Comparison of ENCODE assay signal across 8 cellular contexts in the genomic region with DNA sequence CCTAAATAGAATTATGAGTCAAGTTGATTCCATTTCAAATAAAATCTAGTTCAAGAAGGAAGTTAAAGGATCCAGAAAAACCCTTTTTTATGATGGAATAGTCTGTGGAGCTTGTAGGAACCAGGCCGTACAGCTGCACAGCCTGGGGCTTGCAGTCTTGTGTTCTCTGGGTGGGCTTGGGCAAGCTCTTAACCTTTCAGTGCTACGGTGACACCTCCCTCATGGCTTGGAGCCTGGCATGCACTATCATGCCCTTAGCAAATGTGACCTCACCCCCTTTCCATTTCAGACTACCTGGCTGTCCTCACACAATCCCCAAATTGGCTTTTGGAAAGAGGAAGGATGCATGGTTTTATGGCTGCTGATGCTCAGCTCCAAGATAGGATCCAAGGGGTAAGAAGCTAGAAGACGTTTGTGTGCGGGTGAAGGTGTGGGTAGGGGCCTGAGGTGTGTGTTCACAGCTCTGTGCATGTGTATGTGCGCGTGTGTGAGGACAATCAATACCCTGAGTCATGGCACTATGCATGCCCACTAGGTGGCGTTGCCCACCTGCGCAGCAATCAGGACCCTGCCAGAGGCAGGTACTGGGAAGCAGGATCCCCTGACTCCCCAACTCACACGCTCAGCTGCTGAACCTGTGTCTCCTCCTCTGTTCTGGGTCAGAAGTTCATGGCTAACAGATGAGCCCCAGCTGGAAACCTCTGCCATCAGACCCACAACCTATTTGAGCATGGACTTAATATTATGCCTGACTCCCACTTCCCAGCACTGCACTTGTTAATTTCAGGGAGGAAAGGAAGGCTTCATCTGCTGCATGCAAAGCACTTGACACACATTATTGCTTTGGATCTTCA.
DNase-seq lines count a peak whose midpoint lies in the region; ATAC-seq and TF ChIP-seq lines count a peak whose summit lies in the region.

No MANE protein-coding gene starts in this region.

- peak; percentile 58 for ATAC-seq in HG02588 (IDR thresholded peaks at IDR 0.05; ENCODE audit: unreplicated experiment)
- ATAC-seq in stimulated activated naive CD8-positive, alpha-beta T cell treated with anti-CD3 and anti-CD28 coated beads, Interleukin-15, Interleukin-2, amounts not matched to agents 100 U/mL and 50 U/mL, for 24 hours = peak; percentile 75
- ATAC-seq in GM19467 (IDR thresholded peaks at IDR 0.05; ENCODE audit: unreplicated experiment) = no peak

- peaks cover 15% of the 10 kb centered on the region for H3K27me3 Mint-ChIP-seq in nephron (ENCODE audit: low read depth)

- no peaks in the 10 kb centered on the region for H3K9me3 Mint-ChIP-seq in nephron

- H3K27ac ChIP-seq in esophagus muscularis mucosa (replicated peaks in 1 of 4) = no peak overlapping the region

- DNase-seq in G401 (ENCODE audit: low spot score) (peak; percentile 78), NCI-H82 (lab: John Stamatoyannopoulos, UW) (peak; percentile 81), activated T-cell treated with anti-CD3 and anti-CD28 coated beads for 4 hours (peak; percentile 55), esophagus muscularis mucosa (ENCODE audit: extremely low spot score) (peak; percentile 86)
- DNase-seq in stimulated activated naive CD8-positive, alpha-beta T cell treated with anti-CD3 and anti-CD28 coated beads, Interleukin-15, Interleukin-2, amounts not matched to agents 100 U/mL and 50 U/mL, for 24 hours = peak; percentile 77

- WGBS in esophagus muscularis mucosa = 38% methylated on average over 5 of the region's 9 CpGs

- H3K27ac Mint-ChIP-seq in nephron = peak overlapping the region; percentile 6 to 77 (median 61)

- no peaks in the 10 kb centered on the region for H3K36me3 ChIP-seq in esophagus muscularis mucosa

- no peak for TF ChIP-seq EP300 in esophagus muscularis mucosa (IDR thresholded peaks at IDR 0.05)

- H3K36me3 Mint-ChIP-seq in nephron (ENCODE audit: low read depth) = no peaks in the 10 kb centered on the region

- no peak overlapping the region for H3K4me3 ChIP-seq in esophagus muscularis mucosa

- TF ChIP-seq CTCF in esophagus muscularis mucosa (IDR thresholded peaks at IDR 0.05) (peak; percentile 49 to 76 (median 65)), nephron (IDR thresholded peaks at IDR 0.05; ENCODE audit: unreplicated experiment in 3 of 3) (peak; percentile 82 to 90 (median 84))

- no peak for TF ChIP-seq POLR2A in esophagus muscularis mucosa (IDR thresholded peaks at IDR 0.05; ENCODE audit: low read depth)

- no peak overlapping the region for H3K4me3 Mint-ChIP-seq in nephron

- H3K9me3 ChIP-seq in esophagus muscularis mucosa = no peaks in the 10 kb centered on the region

- no peaks in the 10 kb centered on the region for H3K27me3 ChIP-seq in esophagus muscularis mucosa

- H3K4me1 ChIP-seq in esophagus muscularis mucosa = peaks cover 0 to 20% (median 13%) of the 10 kb centered on the region in 4 donors

- intact Hi-C loops in esophagus muscularis mucosa (cut with DNase I) = loop anchor here (2.0 kb wide), 1 partner anchor 288 kb away; no protein-coding TSS in a partner anchor

- in situ Hi-C loops in G401 (cut with HindIII; ENCODE audit: low sequenced_read_pairs) = no loop called here

- peaks cover 24% of the 10 kb centered on the region for H3K4me1 Mint-ChIP-seq in nephron
